ENCODE assay signal across 2 cellular contexts in the genomic region with DNA sequence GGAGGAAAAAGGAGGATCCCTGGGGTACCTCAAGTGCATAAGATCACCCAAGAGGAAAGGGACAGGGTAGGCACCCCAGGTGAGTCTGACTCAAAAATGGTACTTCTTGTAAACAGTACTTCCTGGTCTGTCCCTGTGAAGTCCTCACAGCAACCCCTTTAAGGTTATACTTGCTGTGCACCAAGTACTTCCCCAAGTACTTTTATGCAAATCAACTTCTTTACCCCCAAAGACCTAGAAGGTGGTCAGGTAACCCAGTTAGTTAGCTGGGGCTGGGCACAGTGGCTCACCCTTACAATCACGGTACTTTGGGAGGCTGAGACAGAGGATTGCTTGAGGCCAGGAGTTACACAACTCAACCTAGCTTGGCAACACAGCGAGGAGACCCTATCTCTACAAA.
TF ChIP-seq lines count a peak whose summit lies in the region.

No MANE protein-coding gene starts in this region.

TF ChIP-seq in SK-N-SH, 30 proteins besides CTCF, POLR2A, EP300 and RAD21 (continued from another document):
- no peak for TF ChIP-seq NRF1 (IDR thresholded peaks at IDR 0.05; ENCODE audit: low read depth, low read length)
- no peak for TF ChIP-seq ELF1 (IDR thresholded peaks at IDR 0.05)
- TF ChIP-seq MXI1 (IDR thresholded peaks at IDR 0.05; ENCODE audit: low read depth, low read length), result no peak
- no peak for TF ChIP-seq FOXM1 (IDR thresholded peaks at IDR 0.05; ENCODE audit: low read depth)
- TF ChIP-seq TEAD4 (IDR thresholded peaks at IDR 0.05; ENCODE audit: borderline replicate concordance, insufficient read depth), result no peak
- no peak for TF ChIP-seq GATA2 (CRISPR knock-in tag; IDR thresholded peaks at IDR 0.05)
- TF ChIP-seq EZH2phosphoT487 (IDR thresholded peaks at IDR 0.05; ENCODE audit: borderline replicate concordance, low read depth), result no peak
- TF ChIP-seq SMC3 (IDR thresholded peaks at IDR 0.05; ENCODE audit: low read depth, low read length), result no peak

TF ChIP-seq in SK-N-SH treated with all-trans-retinoic acid at 6 μM for 48 hours, 23 proteins besides CTCF, POLR2A, EP300 and RAD21 (continued from another document):
- TF ChIP-seq, protein P1, sequence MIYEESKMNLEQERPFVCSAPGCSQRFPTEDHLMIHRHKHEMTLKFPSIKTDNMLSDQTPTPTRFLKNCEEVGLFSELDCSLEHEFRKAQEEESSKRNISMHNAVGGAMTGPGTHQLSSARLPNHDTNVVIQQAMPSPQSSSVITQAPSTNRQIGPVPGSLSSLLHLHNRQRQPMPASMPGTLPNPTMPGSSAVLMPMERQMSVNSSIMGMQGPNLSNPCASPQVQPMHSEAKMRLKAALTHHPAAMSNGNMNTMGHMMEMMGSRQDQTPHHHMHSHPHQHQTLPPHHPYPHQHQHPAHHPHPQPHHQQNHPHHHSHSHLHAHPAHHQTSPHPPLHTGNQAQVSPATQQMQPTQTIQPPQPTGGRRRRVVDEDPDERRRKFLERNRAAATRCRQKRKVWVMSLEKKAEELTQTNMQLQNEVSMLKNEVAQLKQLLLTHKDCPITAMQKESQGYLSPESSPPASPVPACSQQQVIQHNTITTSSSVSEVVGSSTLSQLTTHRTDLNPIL (CRISPR knock-in tag; IDR thresholded peaks at IDR 0.05; ENCODE audit: low read depth), result no peak
- TF ChIP-seq, protein P2, sequence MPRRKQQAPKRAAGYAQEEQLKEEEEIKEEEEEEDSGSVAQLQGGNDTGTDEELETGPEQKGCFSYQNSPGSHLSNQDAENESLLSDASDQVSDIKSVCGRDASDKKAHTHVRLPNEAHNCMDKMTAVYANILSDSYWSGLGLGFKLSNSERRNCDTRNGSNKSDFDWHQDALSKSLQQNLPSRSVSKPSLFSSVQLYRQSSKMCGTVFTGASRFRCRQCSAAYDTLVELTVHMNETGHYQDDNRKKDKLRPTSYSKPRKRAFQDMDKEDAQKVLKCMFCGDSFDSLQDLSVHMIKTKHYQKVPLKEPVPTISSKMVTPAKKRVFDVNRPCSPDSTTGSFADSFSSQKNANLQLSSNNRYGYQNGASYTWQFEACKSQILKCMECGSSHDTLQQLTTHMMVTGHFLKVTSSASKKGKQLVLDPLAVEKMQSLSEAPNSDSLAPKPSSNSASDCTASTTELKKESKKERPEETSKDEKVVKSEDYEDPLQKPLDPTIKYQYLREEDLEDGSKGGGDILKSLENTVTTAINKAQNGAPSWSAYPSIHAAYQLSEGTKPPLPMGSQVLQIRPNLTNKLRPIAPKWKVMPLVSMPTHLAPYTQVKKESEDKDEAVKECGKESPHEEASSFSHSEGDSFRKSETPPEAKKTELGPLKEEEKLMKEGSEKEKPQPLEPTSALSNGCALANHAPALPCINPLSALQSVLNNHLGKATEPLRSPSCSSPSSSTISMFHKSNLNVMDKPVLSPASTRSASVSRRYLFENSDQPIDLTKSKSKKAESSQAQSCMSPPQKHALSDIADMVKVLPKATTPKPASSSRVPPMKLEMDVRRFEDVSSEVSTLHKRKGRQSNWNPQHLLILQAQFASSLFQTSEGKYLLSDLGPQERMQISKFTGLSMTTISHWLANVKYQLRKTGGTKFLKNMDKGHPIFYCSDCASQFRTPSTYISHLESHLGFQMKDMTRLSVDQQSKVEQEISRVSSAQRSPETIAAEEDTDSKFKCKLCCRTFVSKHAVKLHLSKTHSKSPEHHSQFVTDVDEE (CRISPR knock-in tag; IDR thresholded peaks at IDR 0.05), result no peak
